ENCODE assay signal across 16 cellular contexts in the genomic region with DNA sequence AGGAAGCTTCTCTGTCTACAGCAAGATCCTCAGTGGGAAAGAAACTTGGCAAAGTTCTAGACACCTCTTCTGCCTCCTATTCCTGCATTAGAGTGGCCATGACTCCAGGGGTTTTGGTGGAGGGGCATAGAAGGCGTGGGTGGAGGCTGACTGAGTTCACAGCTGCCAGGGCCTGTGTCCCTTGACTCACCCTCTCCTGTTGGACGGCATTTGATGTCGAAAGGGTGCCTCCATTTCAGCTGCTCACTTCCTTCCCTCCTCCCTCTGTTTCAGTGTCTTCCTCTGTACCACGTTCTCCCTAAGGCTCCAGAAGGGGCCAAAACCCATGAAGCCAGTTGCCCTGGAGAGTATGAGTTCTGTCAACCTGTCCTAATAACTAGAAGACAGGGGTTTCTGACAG. TPM values are rescaled to one million over a fixed set of nuclear protein-coding genes. Genes with fewer than 3 reads are reported as not detected.
A peak's percentile ranks its signal among the peaks of the same experiment; 100 is the strongest.
DNase-seq lines count a peak whose midpoint lies in the region; ATAC-seq and TF ChIP-seq lines count a peak whose summit lies in the region.
"Had no signal": no experiment of that assay in that cellular context is flagged by ENCODE, and none has a peak within 500 bp of the region (broad histone marks: within the 10 kb centered on the region; RNA-seq: fewer than 3 reads in every experiment).

No MANE protein-coding gene starts in this region.

- ATAC-seq in HCT116, result no peak
- ATAC-seq in activated T-helper 17 cell treated with anti-CD3 and anti-CD28 coated beads, Interleukin-2, amount 50 U/mL, for 72 hours (replicated peaks), result no peak
- no peak for ATAC-seq in GM18868 (IDR thresholded peaks at IDR 0.05; ENCODE audit: unreplicated experiment)
- ATAC-seq in HG03159 (IDR thresholded peaks at IDR 0.05; ENCODE audit: unreplicated experiment), result no peak
- ATAC-seq in HG02798 (IDR thresholded peaks at IDR 0.05; ENCODE audit: poor library complexity, unreplicated experiment), result no peak
- ATAC-seq: gastroesophageal sphincter had no signal

- peaks cover 21 to 57% (median 27%) of the 10 kb centered on the region in 11 experiments for H3K36me3 ChIP-seq in BLaER1 treated with 17β-estradiol and CSF1 and Interleukin-3, amounts not matched to agents 10 nM and 100 nM
- H3K36me3 ChIP-seq in HCT116 (ENCODE audit: control insufficient read depth in 1 of 2, insufficient read depth in 2 of 2, low read length in 2 of 2) (peaks cover 0 to 7% of the 10 kb centered on the region in 2 experiments; a peak in 2 of 4 replicates), mucosa of stomach (ENCODE audit: control insufficient read depth, insufficient read depth, low read length) (no peaks in the 10 kb centered on the region)

- peaks cover 34 to 51% (median 48%) of the 10 kb centered on the region in 10 experiments for H3K4me1 ChIP-seq in BLaER1 treated with 17β-estradiol and CSF1 and Interleukin-3, amounts not matched to agents 10 nM and 100 nM
- H3K4me1 ChIP-seq in HCT116 (ENCODE audit: control insufficient read depth in 1 of 2, insufficient read depth in 2 of 2, low read length in 2 of 2) (peaks cover 25 to 27% of the 10 kb centered on the region in 2 experiments), mucosa of stomach (ENCODE audit: control insufficient read depth, insufficient read depth, low read length) (peaks cover 26% of the 10 kb centered on the region)

- no peaks in the 10 kb centered on the region for H3K9me3 Mint-ChIP-seq in activated T-helper 17 cell treated with anti-CD3 and anti-CD28 coated beads, Interleukin-2, amount 50 U/mL, for 72 hours
- H3K9me3 Mint-ChIP-seq: T-helper 2 cell treated with Interferon-gamma antibody and Interleukin-4, amounts not matched to agents 5 μg/mL and 100 μg/mL, for 36 hours had no signal

- TF ChIP-seq CTCF in HCT116 (IDR thresholded peaks at IDR 0.05 in 2 of 3, conservative IDR thresholded peaks at IDR 0.05 in 1 of 3; ENCODE audit: borderline replicate concordance in 1 of 3, insufficient read depth in 1 of 3, low read depth in 2 of 3, low read length in 2 of 3), result no peak

- RAD21 ChIA-PET in HCT116 (lab: Charles Lee; ENCODE audit: low non-redundant PET in 1 of 2, low total read pairs in 2 of 2, uncharacterized antibody in 2 of 2, unreplicated experiment in 2 of 2), result no interaction called here

- peak overlapping the region; percentile 100 for H3K4me3 Mint-ChIP-seq in activated T-helper 17 cell treated with anti-CD3 and anti-CD28 coated beads, Interleukin-2, amount 50 U/mL, for 72 hours

- H3K9me2 ChIP-seq in HCT116 (ENCODE audit: insufficient read depth), result no peaks in the 10 kb centered on the region

- no peak overlapping the region for H2AFZ ChIP-seq in HCT116 (ENCODE audit: low read depth, low read length, poor library complexity, severe bottlenecking)

- H3K4me1 Mint-ChIP-seq in activated T-helper 17 cell treated with anti-CD3 and anti-CD28 coated beads, Interleukin-2, amount 50 U/mL, for 72 hours, result peaks cover 22% of the 10 kb centered on the region

- peak overlapping the region in 10 of 11 experiments; percentile 89 to 98 (median 92); a peak in 18 of 22 replicates for H3K4me2 ChIP-seq in BLaER1 treated with 17β-estradiol and CSF1 and Interleukin-3, amounts not matched to agents 10 nM and 100 nM
- peak overlapping the region; percentile 91; the same call in 1 of the 2 replicates for H3K4me2 ChIP-seq in HCT116 (ENCODE audit: low read length)

- no TSS peak for BruUV-seq in HCT116 (replicated peaks; lab: Mats Ljungman, UMichigan)

- no peaks in the 10 kb centered on the region for H3K27me3 ChIP-seq in BLaER1 treated with 17β-estradiol and CSF1 and Interleukin-3, amounts not matched to agents 10 nM and 100 nM
- H3K27me3 ChIP-seq in HCT116 (ENCODE audit: insufficient read depth, low read length), result no peaks in the 10 kb centered on the region
- H3K27me3 ChIP-seq in mucosa of stomach (ENCODE audit: control insufficient read depth, insufficient read depth, low read length), result no peaks in the 10 kb centered on the region
- H3K27me3 ChIP-seq: gastroesophageal sphincter, tibial nerve had no signal

- no peaks in the 10 kb centered on the region for H3K9me3 ChIP-seq in BLaER1 treated with 17β-estradiol and CSF1 and Interleukin-3, amounts not matched to agents 10 nM and 100 nM (replicated peaks in 1 of 11)
- H3K9me3 ChIP-seq in HCT116 (ENCODE audit: control insufficient read depth in 1 of 2, insufficient read depth in 1 of 2, low read depth in 1 of 2, low read length in 2 of 2) (no peaks in the 10 kb centered on the region), mucosa of stomach (ENCODE audit: control insufficient read depth, low read length) (no peaks in the 10 kb centered on the region)
- H3K9me3 ChIP-seq: gastroesophageal sphincter, tibial nerve had no signal

- peak overlapping the region; percentile 13 to 97 (median 52); a peak in 14 of 22 replicates for H3K9ac ChIP-seq in BLaER1 treated with 17β-estradiol and CSF1 and Interleukin-3, amounts not matched to agents 10 nM and 100 nM
- peak overlapping the region; percentile 98; the same call in 1 of the 2 replicates for H3K9ac ChIP-seq in HCT116 (ENCODE audit: low read length)
- H3K9ac ChIP-seq in mucosa of stomach (ENCODE audit: low read length), result peak overlapping the region; percentile 50

- peaks cover 79% of the 10 kb centered on the region for H3K36me3 Mint-ChIP-seq in activated T-helper 17 cell treated with anti-CD3 and anti-CD28 coated beads, Interleukin-2, amount 50 U/mL, for 72 hours (ENCODE audit: low read depth)

- H3K27me3 Mint-ChIP-seq in activated T-helper 17 cell treated with anti-CD3 and anti-CD28 coated beads, Interleukin-2, amount 50 U/mL, for 72 hours, result no peaks in the 10 kb centered on the region

- H3K27ac ChIP-seq in BLaER1 treated with 17β-estradiol and CSF1 and Interleukin-3, amounts not matched to agents 10 nM and 100 nM, result peak overlapping the region in 10 of 11 experiments; percentile 9 to 98 (median 68); a peak in 19 of 22 replicates
- H3K27ac ChIP-seq in HCT116 (ENCODE audit: low read depth, low read length), result 0 out of 2 replicates have a peak overlapping the region, but pooled peaks have one; percentile 13
- H3K27ac ChIP-seq: gastroesophageal sphincter, tibial nerve had no signal

- POLR2A ChIA-PET in HCT116 (lab: Charles Lee), result no interaction called here

- peaks cover 18 to 24% (median 21%) of the 10 kb centered on the region in 11 experiments for H4K20me1 ChIP-seq in BLaER1 treated with 17β-estradiol and CSF1 and Interleukin-3, amounts not matched to agents 10 nM and 100 nM
- peaks cover 10% of the 10 kb centered on the region; the same call in 1 of the 2 replicates for H4K20me1 ChIP-seq in HCT116 (ENCODE audit: insufficient read depth)

- no peak for DNase-seq in HCT116 (ENCODE audit: low read depth, low spot score)
- DNase-seq in GDM1 (lab: John Stamatoyannopoulos, UW), result no peak
- DNase-seq: activated CD4-positive, alpha-beta T cell treated with anti-CD3 and anti-CD28 coated beads, Interleukin-2, amount 50 U/mL, for 4 hours; activated gamma-delta T cell treated with Interleukin-2 at 50 U/mL for 16 hours had no signal

- intact Hi-C loops in HCT116 (cut with micrococcal nuclease), result no loop called here

- TF ChIP-seq POLR2A in HCT116 (IDR thresholded peaks at IDR 0.05; ENCODE audit: borderline replicate concordance, extremely low read depth, insufficient read depth, insufficient read length), result no peak

- no peak for TF ChIP-seq RAD21 in HCT116 (IDR thresholded peaks at IDR 0.05; ENCODE audit: low read depth)

- H3K4me3 ChIP-seq in BLaER1 treated with 17β-estradiol and CSF1 and Interleukin-3, amounts not matched to agents 10 nM and 100 nM, result peak overlapping the region in 1 of 10 experiments; percentile 2; a peak in 1 of 20 replicates
- H3K4me3 ChIP-seq in HCT116 (replicated peaks in 1 of 2; ENCODE audit: low read depth in 1 of 2, low read length in 2 of 2), result no peak overlapping the region
- no peak overlapping the region for H3K4me3 ChIP-seq in mucosa of stomach (ENCODE audit: low read length)
- H3K4me3 ChIP-seq: gastroesophageal sphincter, tibial nerve had no signal

- peak overlapping the region; percentile 98 for H3K27ac Mint-ChIP-seq in activated T-helper 17 cell treated with anti-CD3 and anti-CD28 coated beads, Interleukin-2, amount 50 U/mL, for 72 hours

- CTCF ChIA-PET in HCT116 (lab: Charles Lee), result no interaction called here

- H3K79me2 ChIP-seq in HCT116 (ENCODE audit: insufficient read depth, low read length), result peaks cover 37% of the 10 kb centered on the region

TF ChIP-seq in HCT116, 20 proteins besides CTCF, POLR2A, EP300 and RAD21 (continues in another document):
- TF ChIP-seq ATF3 (IDR thresholded peaks at IDR 0.05), result no peak

RNA-seq across cellular contexts. Expression of gene TMEM79, which starts 0.6 kb away (rescaled TPM):
- 6.3 TPM for total RNA-seq in HCT116 (2021; ENCODE audit: unreplicated experiment)
- 2.1 and 3.1 TPM in 2 replicates for polyA plus RNA-seq in HCT116 (2012)
- total RNA-seq in activated T-helper 17 cell treated with anti-CD3 and anti-CD28 coated beads, Interleukin-2, amount 50 U/mL, for 72 hours, result 10 to 100 TPM; 13.7 to 14.5 TPM

RNA-seq across cellular contexts. Expression of gene SMG5, which starts 2.1 kb away (rescaled TPM):
- 75.2 TPM for total RNA-seq in HCT116 (2021; ENCODE audit: unreplicated experiment)
- 46.7 and 50.1 TPM in 2 replicates for polyA plus RNA-seq in HCT116 (2012)
- total RNA-seq in activated T-helper 17 cell treated with anti-CD3 and anti-CD28 coated beads, Interleukin-2, amount 50 U/mL, for 72 hours, result 10 to 100 TPM; 75.7 to 93.7 TPM

RNA-seq across cellular contexts. Expression of gene GLMP, which starts 10.7 kb away (rescaled TPM):
- 27.8 TPM for total RNA-seq in HCT116 (2021; ENCODE audit: unreplicated experiment)
- polyA plus RNA-seq in HCT116 (2012), result 13.4 and 18.9 TPM in 2 replicates
- total RNA-seq in activated T-helper 17 cell treated with anti-CD3 and anti-CD28 coated beads, Interleukin-2, amount 50 U/mL, for 72 hours, result 10 to 100 TPM; 18.3 to 19.1 TPM

RNA-seq across cellular contexts. Expression of gene VHLL, which starts 14.3 kb away (rescaled TPM):
- total RNA-seq in HCT116 (2021; ENCODE audit: unreplicated experiment), result not detected
- polyA plus RNA-seq in HCT116 (2012), result not detected in 2 replicates
- total RNA-seq in activated T-helper 17 cell treated with anti-CD3 and anti-CD28 coated beads, Interleukin-2, amount 50 U/mL, for 72 hours, result under 1 TPM; 0.42 to 0.52 TPM
- total RNA-seq: G401, gastroesophageal sphincter, mucosa of gallbladder, tibial nerve had no signal
- polyA plus RNA-seq: BJ had no signal

RNA-seq across cellular contexts. Expression of gene PAQR6, which starts 36.9 kb away (rescaled TPM):
- 10.9 TPM for total RNA-seq in HCT116 (2021; ENCODE audit: unreplicated experiment)
- polyA plus RNA-seq in HCT116 (2012), result 6.4 and 7.3 TPM in 2 replicates
- total RNA-seq in activated T-helper 17 cell treated with anti-CD3 and anti-CD28 coated beads, Interleukin-2, amount 50 U/mL, for 72 hours, result 10 to 100 TPM in 1 of 2 donors, 1 to 10 TPM in 1; 8.0 to 10.9 TPM
